8 cellular contexts compared by ENCODE assay signal in genomic region chr18:63518178-63519012, GRCh38. TPM values are rescaled to one million over a fixed set of nuclear protein-coding genes. Genes with fewer than 3 reads are reported as not detected.
A peak's percentile ranks its signal among the peaks of the same experiment; 100 is the strongest.
DNase-seq lines count a peak whose midpoint lies in the region; ATAC-seq, FAIRE-seq and TF ChIP-seq lines count a peak whose summit lies in the region.

No MANE protein-coding gene starts in this region.

- H3K27me3 ChIP-seq in SU-DHL-6 (ENCODE audit: low read length) (no peaks in the 10 kb centered on the region), hepatocyte (peaks cover 8% of the 10 kb centered on the region), small intestine (ENCODE audit: control insufficient read depth in 2 of 2, insufficient read depth in 2 of 2, low read length in 2 of 2) (no peaks in the 10 kb centered on the region)

- H3K4me3 ChIP-seq in SU-DHL-6 (ENCODE audit: insufficient read depth, low read length, poor library complexity, severe bottlenecking) (no peak overlapping the region), hepatocyte (no peak overlapping the region), small intestine (ENCODE audit: low read depth in 1 of 2, low read length in 2 of 2) (no peak overlapping the region)

- 35% methylated on average over 16 of the region's 16 CpGs for WGBS in hepatocyte (ENCODE audit: low lambda C conversion rate, missing lambda C conversion rate)
- 20 to 32% (median 25%) methylated on average over 16 of the region's 16 CpGs for WGBS in small intestine, 3 donors

- no peaks in the 10 kb centered on the region for H3F3A ChIP-seq in SU-DHL-6 (ENCODE audit: insufficient read depth)

- peak; percentile 43 for DNase-seq in NCI-H1436 treated with DMSO at 0.1 percent for 48 hours (lab: John Stamatoyannopoulos, UW)
- DNase-seq in amniotic stem cell (lab: John Stamatoyannopoulos, UW) = peak; percentile 71
- peak; percentile 90 for DNase-seq in hepatocyte (ENCODE audit: low spot score)
- DNase-seq in small intestine = peak; percentile 79

- H3K36me3 ChIP-seq in SU-DHL-6 (ENCODE audit: low read length) = no peaks in the 10 kb centered on the region
- no peaks in the 10 kb centered on the region for H3K36me3 ChIP-seq in hepatocyte (replicated peaks; ENCODE audit: insufficient read depth, low read depth)
- no peaks in the 10 kb centered on the region for H3K36me3 ChIP-seq in small intestine (ENCODE audit: control insufficient read depth in 2 of 2, insufficient read depth in 2 of 2, low read length in 2 of 2)

- H4K20me1 ChIP-seq in SU-DHL-6 (ENCODE audit: low read depth, low read length) (no peaks in the 10 kb centered on the region), hepatocyte (ENCODE audit: insufficient read depth, poor library complexity, severe bottlenecking) (no peaks in the 10 kb centered on the region)

- TF ChIP-seq CTCF in SU-DHL-6 (IDR thresholded peaks at IDR 0.05; ENCODE audit: insufficient read depth, low read length, poor library complexity, severe bottlenecking) = peak; percentile 49
- TF ChIP-seq CTCF in hepatocyte (IDR thresholded peaks at IDR 0.05; ENCODE audit: poor library complexity) = peak; percentile 79

- H2AFZ ChIP-seq in SU-DHL-6 (ENCODE audit: low read depth, low read length, severe bottlenecking) (no peak overlapping the region), hepatocyte (peak overlapping the region; percentile 18)

- H3K79me2 ChIP-seq in SU-DHL-6 (ENCODE audit: insufficient read depth, low read length) = no peaks in the 10 kb centered on the region
- H3K79me2 ChIP-seq in hepatocyte = no peaks in the 10 kb centered on the region

- peak; percentile 87 for FAIRE-seq in A204.1 (lab: Jason Lieb, UNC)
- FAIRE-seq in small intestine (lab: Jason Lieb, UNC) = no peak

- peak; percentile 92 for ATAC-seq in GM18498 (IDR thresholded peaks at IDR 0.05; ENCODE audit: unreplicated experiment)
- ATAC-seq in HG02885 (IDR thresholded peaks at IDR 0.05; ENCODE audit: poor library complexity, unreplicated experiment) = peak; percentile 93

- no peak overlapping the region for H3K9ac ChIP-seq in SU-DHL-6 (ENCODE audit: low read length)

- H3K9me2 ChIP-seq in SU-DHL-6 (replicated peaks; ENCODE audit: insufficient read depth, low read length) (no peaks in the 10 kb centered on the region), hepatocyte (replicated peaks; ENCODE audit: insufficient read depth) (no peaks in the 10 kb centered on the region)

- no peak overlapping the region for H3K27ac ChIP-seq in SU-DHL-6 (ENCODE audit: low read depth, low read length)
- H3K27ac ChIP-seq in hepatocyte = no peak overlapping the region
- no peak overlapping the region for H3K27ac ChIP-seq in small intestine (ENCODE audit: low read depth in 1 of 2, low read length in 1 of 2)

- no peak overlapping the region for H3K4me2 ChIP-seq in SU-DHL-6 (ENCODE audit: low read depth, low read length, poor library complexity, severe bottlenecking)
- H3K4me2 ChIP-seq in hepatocyte = peak overlapping the region; percentile 40

- no peaks in the 10 kb centered on the region for H3K9me3 ChIP-seq in SU-DHL-6 (ENCODE audit: insufficient read depth, low read length)
- no peaks in the 10 kb centered on the region for H3K9me3 ChIP-seq in hepatocyte (ENCODE audit: low read depth)
- no peaks in the 10 kb centered on the region for H3K9me3 ChIP-seq in small intestine (ENCODE audit: control insufficient read depth, low read depth)

- H3K4me1 ChIP-seq in hepatocyte (ENCODE audit: insufficient read depth) = no peaks in the 10 kb centered on the region
- H3K4me1 ChIP-seq in small intestine (ENCODE audit: control insufficient read depth in 2 of 2, insufficient read depth in 1 of 2, low read depth in 1 of 2, low read length in 1 of 2) = no peaks in the 10 kb centered on the region

RNA-seq across cellular contexts. Expression of gene SERPINB12, which starts 23.8 kb away (rescaled TPM):
- total RNA-seq in hepatocyte = not detected in 2 replicates
- polyA plus RNA-seq in hepatocyte (not detected in 2 replicates), small intestine (not detected)

RNA-seq across cellular contexts. Expression of gene SERPINB5, which starts 41.6 kb away (rescaled TPM):
- 0.23 and 0.28 TPM in 2 replicates for total RNA-seq in hepatocyte
- polyA plus RNA-seq in hepatocyte (0.76 TPM in 1 of 2 replicates, not detected in the other), small intestine (10 to 100 TPM in 2 of 3 donors, 1 to 10 TPM in 1; 3.5 to 13.2 (median 10.1) TPM)
